Comparison of ENCODE assay signal across 1 cellular context in genomic region chr21:45460611-45461368, GRCh38.
TF ChIP-seq lines count a peak whose summit lies in the region.

No MANE protein-coding gene starts in this region.

TF ChIP-seq in HepG2, 621 proteins besides CTCF, POLR2A, EP300 and RAD21 (continued from another document and continues in another):
- TF ChIP-seq ZNF639 (CRISPR knock-in tag; conservative IDR thresholded peaks at IDR 0.05) = no peak
- TF ChIP-seq TBX2 (CRISPR knock-in tag; IDR thresholded peaks at IDR 0.05; ENCODE audit: borderline replicate concordance) = 0 out of 2 replicates have a peak, but pooled peaks have one; percentile 8
- TF ChIP-seq EHMT2 (IDR thresholded peaks at IDR 0.05; ENCODE audit: borderline replicate concordance, low read depth, low read length) = no peak
- TF ChIP-seq TRIM22 (IDR thresholded peaks at IDR 0.05) = no peak
- no peak for TF ChIP-seq ZNF737 (CRISPR knock-in tag; IDR thresholded peaks at IDR 0.05; ENCODE audit: borderline replicate concordance)
- no peak for TF ChIP-seq HOXA9 (CRISPR knock-in tag; IDR thresholded peaks at IDR 0.05; ENCODE audit: borderline replicate concordance)
- TF ChIP-seq ELF3 (CRISPR knock-in tag; IDR thresholded peaks at IDR 0.05) = 0 out of 2 replicates have a peak, but pooled peaks have one; percentile 22
- TF ChIP-seq ESRRA (CRISPR knock-in tag; IDR thresholded peaks at IDR 0.05; ENCODE audit: low read depth) = no peak
- no peak for TF ChIP-seq ZBTB8A (CRISPR knock-in tag; IDR thresholded peaks at IDR 0.05; ENCODE audit: borderline replicate concordance, low read depth)
- no peak for TF ChIP-seq JUND (CRISPR knock-in tag; IDR thresholded peaks at IDR 0.05)
- TF ChIP-seq SALL1 (CRISPR knock-in tag; IDR thresholded peaks at IDR 0.05) = no peak
- no peak for TF ChIP-seq DR1 (CRISPR knock-in tag; IDR thresholded peaks at IDR 0.05)
- TF ChIP-seq ZNF607 (CRISPR knock-in tag; IDR thresholded peaks at IDR 0.05; ENCODE audit: borderline replicate concordance) = no peak
- no peak for TF ChIP-seq PAWR (CRISPR knock-in tag; IDR thresholded peaks at IDR 0.05; ENCODE audit: borderline replicate concordance)
- no peak for TF ChIP-seq MXD4 (CRISPR knock-in tag; IDR thresholded peaks at IDR 0.05)
- no peak for TF ChIP-seq ARID3A (IDR thresholded peaks at IDR 0.05; ENCODE audit: low read depth, low read length)
- TF ChIP-seq BATF2 (CRISPR knock-in tag; IDR thresholded peaks at IDR 0.05) = no peak
- no peak for TF ChIP-seq ZFYVE20 (CRISPR knock-in tag; IDR thresholded peaks at IDR 0.05; ENCODE audit: borderline replicate concordance, low read depth)
- TF ChIP-seq ZMAT3 (CRISPR knock-in tag; conservative IDR thresholded peaks at IDR 0.05) = no peak
- no peak for TF ChIP-seq ISX (CRISPR knock-in tag; conservative IDR thresholded peaks at IDR 0.05)
- no peak for TF ChIP-seq ATF5 (CRISPR knock-in tag; IDR thresholded peaks at IDR 0.05; ENCODE audit: low read depth)
- TF ChIP-seq U2AF2 (IDR thresholded peaks at IDR 0.05; ENCODE audit: low read depth, low read length) = no peak
- no peak for TF ChIP-seq ZNF263 (CRISPR knock-in tag; IDR thresholded peaks at IDR 0.05)
- TF ChIP-seq ATRX (CRISPR knock-in tag; IDR thresholded peaks at IDR 0.05; ENCODE audit: borderline replicate concordance) = no peak
- no peak for TF ChIP-seq ZNF773 (CRISPR knock-in tag; IDR thresholded peaks at IDR 0.05; ENCODE audit: borderline replicate concordance)
- TF ChIP-seq SMARCC2 (IDR thresholded peaks at IDR 0.05) = no peak
- TF ChIP-seq ZNF432 (CRISPR knock-in tag; IDR thresholded peaks at IDR 0.05; ENCODE audit: borderline replicate concordance) = no peak
- no peak for TF ChIP-seq ZNF776 (CRISPR knock-in tag; IDR thresholded peaks at IDR 0.05)
- no peak for TF ChIP-seq HCFC1 (IDR thresholded peaks at IDR 0.05; ENCODE audit: low read depth, low read length)
- TF ChIP-seq ZGPAT (CRISPR knock-in tag; IDR thresholded peaks at IDR 0.05) = no peak
- TF ChIP-seq MXD3 (CRISPR knock-in tag; IDR thresholded peaks at IDR 0.05) = no peak
- TF ChIP-seq ZNF83 (CRISPR knock-in tag; IDR thresholded peaks at IDR 0.05; ENCODE audit: borderline replicate concordance) = no peak
- no peak for TF ChIP-seq YEATS4 (CRISPR knock-in tag; IDR thresholded peaks at IDR 0.05; ENCODE audit: borderline replicate concordance)
- no peak for TF ChIP-seq ZNF281 (CRISPR knock-in tag; IDR thresholded peaks at IDR 0.05; ENCODE audit: borderline replicate concordance)
- peak; percentile 75 for TF ChIP-seq MED1 (CRISPR knock-in tag; IDR thresholded peaks at IDR 0.05)
- TF ChIP-seq ATF7 (IDR thresholded peaks at IDR 0.05) = no peak
- no peak for TF ChIP-seq ATF7 (CRISPR knock-in tag; IDR thresholded peaks at IDR 0.05)
- no peak for TF ChIP-seq ZFP90 (CRISPR knock-in tag; IDR thresholded peaks at IDR 0.05; ENCODE audit: borderline replicate concordance)
- no peak for TF ChIP-seq TBX3 (IDR thresholded peaks at IDR 0.05; ENCODE audit: borderline replicate concordance)
- TF ChIP-seq ZNF678 (CRISPR knock-in tag; IDR thresholded peaks at IDR 0.05) = no peak
- no peak for TF ChIP-seq TRIM24 (CRISPR knock-in tag; IDR thresholded peaks at IDR 0.05)
- no peak for TF ChIP-seq ZKSCAN5 (CRISPR knock-in tag; IDR thresholded peaks at IDR 0.05)
- TF ChIP-seq REST (IDR thresholded peaks at IDR 0.05; ENCODE audit: borderline replicate concordance in 1 of 2, low read depth in 1 of 2, low read length in 2 of 2) = no peak
- TF ChIP-seq CC2D1A (CRISPR knock-in tag; IDR thresholded peaks at IDR 0.05) = no peak
- no peak for TF ChIP-seq SMAD1 (CRISPR knock-in tag; IDR thresholded peaks at IDR 0.05; ENCODE audit: borderline replicate concordance, low read depth)
- no peak for TF ChIP-seq ATM (IDR thresholded peaks at IDR 0.05; ENCODE audit: borderline replicate concordance)
- TF ChIP-seq ZNF280D (CRISPR knock-in tag; IDR thresholded peaks at IDR 0.05) = peak; percentile 70; the same call in 1 of the 2 replicates
- no peak for TF ChIP-seq ZNF234 (CRISPR knock-in tag; conservative IDR thresholded peaks at IDR 0.05)
- no peak for TF ChIP-seq NCOA1 (CRISPR knock-in tag; IDR thresholded peaks at IDR 0.05)
